Comparison of ENCODE assay signal across 12 cellular contexts in the genomic region with DNA sequence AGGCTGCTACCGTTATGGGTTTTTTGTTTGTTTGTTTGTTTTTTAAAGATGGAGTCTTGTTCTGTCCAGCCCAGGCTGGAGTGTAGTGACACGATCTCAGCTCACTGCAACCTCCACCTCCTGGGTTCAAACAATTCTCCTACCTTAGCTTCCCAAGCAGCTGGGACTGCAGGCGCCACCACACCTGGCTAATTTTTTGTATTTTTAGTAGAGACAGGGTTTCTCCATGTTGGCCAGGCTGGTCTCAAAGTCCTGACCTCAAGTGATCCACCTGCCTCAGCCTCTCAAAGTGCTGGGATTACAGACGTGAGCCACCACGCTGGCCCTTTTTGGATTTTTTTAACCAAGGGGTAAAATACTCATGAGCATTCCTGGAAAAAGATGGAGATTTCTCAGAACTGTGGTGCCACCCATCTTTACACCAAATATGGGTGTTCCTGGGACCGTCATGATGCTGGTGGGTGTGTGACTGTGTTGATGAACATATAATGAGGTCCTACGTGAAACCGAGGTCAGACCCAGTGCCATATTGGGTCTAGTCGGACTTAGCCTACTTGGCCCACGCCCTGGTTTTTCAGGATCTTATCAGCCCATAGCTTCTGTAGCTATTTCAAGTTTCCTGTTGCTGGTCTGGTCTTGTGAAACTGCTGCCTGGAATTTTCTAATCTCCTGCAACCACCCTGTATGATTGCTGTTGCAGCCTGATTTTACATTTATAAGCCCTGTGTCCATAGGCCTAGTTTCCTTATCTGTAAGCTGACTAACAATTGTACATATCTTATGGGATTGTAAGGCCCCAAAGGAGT. TPM values are rescaled to one million over a fixed set of nuclear protein-coding genes. Genes with fewer than 3 reads are reported as not detected.
DNase-seq lines count a peak whose midpoint lies in the region; ATAC-seq, FAIRE-seq and TF ChIP-seq lines count a peak whose summit lies in the region.
"Had no signal": no experiment of that assay in that cellular context is flagged by ENCODE, and none has a peak within 500 bp of the region (broad histone marks: within the 10 kb centered on the region; RNA-seq: fewer than 3 reads in every experiment).

No MANE protein-coding gene starts in this region.

- H3K27me3 ChIP-seq in astrocyte (ENCODE audit: insufficient read depth, low read length) (no peaks in the 10 kb centered on the region), right lobe of liver (no peaks in the 10 kb centered on the region), uterus (no peaks in the 10 kb centered on the region)

- no peak overlapping the region for H3K4me3 ChIP-seq in astrocyte (ENCODE audit: insufficient read depth, low read depth, low read length)
- H3K4me3 ChIP-seq in right lobe of liver, result no peak overlapping the region
- no peak overlapping the region for H3K4me3 ChIP-seq in uterus

- H3K9ac ChIP-seq in astrocyte (ENCODE audit: low read length), result no peak overlapping the region

- no peak overlapping the region for H3K4me3 Mint-ChIP-seq in activated naive CD8-positive, alpha-beta T cell treated with anti-CD3 and anti-CD28 coated beads, Interleukin-2, amount 10 ng/mL, durations not matched to agents 7 days and 5 days
- H3K4me3 Mint-ChIP-seq in activated naive CD8-positive, alpha-beta T cell treated with anti-CD3 and anti-CD28 coated beads for 36 hours, result no peak overlapping the region
- H3K4me3 Mint-ChIP-seq in astrocyte (ENCODE audit: unreplicated experiment), result no peak overlapping the region

- ATAC-seq in activated naive CD8-positive, alpha-beta T cell treated with anti-CD3 and anti-CD28 coated beads, Interleukin-2, amount 10 ng/mL, durations not matched to agents 7 days and 5 days (ENCODE audit: low read depth), result no peak
- peak; percentile 9 to 19 (median 12) for ATAC-seq in right lobe of liver

- H3K36me3 ChIP-seq in astrocyte (ENCODE audit: insufficient read depth, low read length) (peaks cover 32% of the 10 kb centered on the region), right lobe of liver (peaks cover 0 to 27% (median 6%) of the 10 kb centered on the region in 4 donors), uterus (no peaks in the 10 kb centered on the region)

- H3K79me2 ChIP-seq in astrocyte (ENCODE audit: insufficient read depth, low read length), result peaks cover 40% of the 10 kb centered on the region

- H3K9me3 ChIP-seq in astrocyte (ENCODE audit: insufficient read depth, low read depth, low read length) (no peaks in the 10 kb centered on the region), right lobe of liver (no peaks in the 10 kb centered on the region), uterus (no peaks in the 10 kb centered on the region)

- no peak overlapping the region for H3K4me2 ChIP-seq in astrocyte (ENCODE audit: low read length)

- TF ChIP-seq POLR2A in right lobe of liver (IDR thresholded peaks at IDR 0.05), result no peak
- TF ChIP-seq POLR2A in uterus (IDR thresholded peaks at IDR 0.05), result no peak

- no peak for DNase-seq in activated naive CD8-positive, alpha-beta T cell treated with anti-CD3 and anti-CD28 coated beads, Interleukin-2, amount 10 ng/mL, durations not matched to agents 7 days and 5 days
- no peak for DNase-seq in activated naive CD8-positive, alpha-beta T cell treated with anti-CD3 and anti-CD28 coated beads for 36 hours
- DNase-seq in astrocyte (ENCODE audit: low read depth), result peak; percentile 44
- no peak for DNase-seq in right lobe of liver
- no peak for DNase-seq in uterus
- no peak for DNase-seq in HK-2 (ENCODE audit: unreplicated experiment)
- no peak for DNase-seq in NOMO-1 treated with DMSO at 0.1 percent for 48 hours (lab: John Stamatoyannopoulos, UW; ENCODE audit: unreplicated experiment)
- DNase-seq in anterior cingulate cortex (lab: John Stamatoyannopoulos, UW), result no peak
- DNase-seq: nucleus accumbens, T1000 had no signal

- H3K27ac Mint-ChIP-seq in activated naive CD8-positive, alpha-beta T cell treated with anti-CD3 and anti-CD28 coated beads, Interleukin-2, amount 10 ng/mL, durations not matched to agents 7 days and 5 days, result peak overlapping the region; percentile 65
- H3K27ac Mint-ChIP-seq in activated naive CD8-positive, alpha-beta T cell treated with anti-CD3 and anti-CD28 coated beads for 36 hours, result no peak overlapping the region
- H3K27ac Mint-ChIP-seq in astrocyte (ENCODE audit: unreplicated experiment), result no peak overlapping the region

- H3K4me1 ChIP-seq in astrocyte (ENCODE audit: insufficient read depth, low read length) (peaks cover 21% of the 10 kb centered on the region), right lobe of liver (peaks cover 0 to 21% (median 6%) of the 10 kb centered on the region in 4 donors), uterus (peaks cover 6 to 8% of the 10 kb centered on the region in 2 donors)

- intact Hi-C loops in right lobe of liver (cut with DNase I), result no loop called here
- intact Hi-C loops in uterus (cut with DNase I; ENCODE audit: low total_unique reads), result no loop called here

- H3K9me3 Mint-ChIP-seq in activated naive CD8-positive, alpha-beta T cell treated with anti-CD3 and anti-CD28 coated beads, Interleukin-2, amount 10 ng/mL, durations not matched to agents 7 days and 5 days, result peaks cover 2% of the 10 kb centered on the region
- no peaks in the 10 kb centered on the region for H3K9me3 Mint-ChIP-seq in activated naive CD8-positive, alpha-beta T cell treated with anti-CD3 and anti-CD28 coated beads for 36 hours
- H3K9me3 Mint-ChIP-seq in astrocyte (ENCODE audit: unreplicated experiment), result peaks cover 8% of the 10 kb centered on the region

- FAIRE-seq in astrocyte (lab: Jason Lieb, UNC), result no peak

- no peak overlapping the region for H2AFZ ChIP-seq in astrocyte (ENCODE audit: low read depth, low read length)

- TF ChIP-seq CTCF in astrocyte (IDR thresholded peaks at IDR 0.05; ENCODE audit: insufficient read depth, low read depth, low read length) (no peak), right lobe of liver (IDR thresholded peaks at IDR 0.05) (no peak), uterus (IDR thresholded peaks at IDR 0.05) (no peak)

- H3K27ac ChIP-seq in astrocyte (ENCODE audit: low read depth, low read length) (no peak overlapping the region), right lobe of liver (peak overlapping the region in 2 of 3 donors; percentile 22 to 37), uterus (peak overlapping the region; percentile 16 to 44)

- H3K36me3 Mint-ChIP-seq in activated naive CD8-positive, alpha-beta T cell treated with anti-CD3 and anti-CD28 coated beads, Interleukin-2, amount 10 ng/mL, durations not matched to agents 7 days and 5 days, result peaks cover 37% of the 10 kb centered on the region
- H3K36me3 Mint-ChIP-seq in activated naive CD8-positive, alpha-beta T cell treated with anti-CD3 and anti-CD28 coated beads for 36 hours, result peaks cover 44% of the 10 kb centered on the region
- peaks cover 30% of the 10 kb centered on the region for H3K36me3 Mint-ChIP-seq in astrocyte (ENCODE audit: low read depth, unreplicated experiment)

- H3K4me1 Mint-ChIP-seq in activated naive CD8-positive, alpha-beta T cell treated with anti-CD3 and anti-CD28 coated beads, Interleukin-2, amount 10 ng/mL, durations not matched to agents 7 days and 5 days, result peaks cover 37% of the 10 kb centered on the region
- peaks cover 38% of the 10 kb centered on the region for H3K4me1 Mint-ChIP-seq in activated naive CD8-positive, alpha-beta T cell treated with anti-CD3 and anti-CD28 coated beads for 36 hours
- peaks cover 27% of the 10 kb centered on the region for H3K4me1 Mint-ChIP-seq in astrocyte (ENCODE audit: low read depth, unreplicated experiment)

- peaks cover 53% of the 10 kb centered on the region for H4K20me1 ChIP-seq in astrocyte (ENCODE audit: insufficient read depth, low read length)

- POLR2A ChIA-PET in activated naive CD8-positive, alpha-beta T cell treated with anti-CD3 and anti-CD28 coated beads, Interleukin-2, amount 10 ng/mL, durations not matched to agents 7 days and 5 days (lab: Charles Lee), result interaction anchor here (0.6 to 1.2 kb wide), 3 partner anchors 18 to 238 kb away, joined by 3 to 4 read pairs (median 4); no protein-coding TSS in a partner anchor

- H3K27me3 Mint-ChIP-seq in activated naive CD8-positive, alpha-beta T cell treated with anti-CD3 and anti-CD28 coated beads, Interleukin-2, amount 10 ng/mL, durations not matched to agents 7 days and 5 days, result no peaks in the 10 kb centered on the region
- H3K27me3 Mint-ChIP-seq in activated naive CD8-positive, alpha-beta T cell treated with anti-CD3 and anti-CD28 coated beads for 36 hours, result no peaks in the 10 kb centered on the region
- H3K27me3 Mint-ChIP-seq in astrocyte (ENCODE audit: low read depth, unreplicated experiment), result no peaks in the 10 kb centered on the region

- 71% methylated on average over 5 of the region's 10 CpGs for WGBS in right lobe of liver (ENCODE audit: insufficient coverage, low coverage, low lambda C conversion rate, missing lambda C conversion rate)

RNA-seq across cellular contexts. Expression of gene PPP1R15A, which starts 6.2 kb away (rescaled TPM):
- total RNA-seq in activated naive CD8-positive, alpha-beta T cell treated with anti-CD3 and anti-CD28 coated beads, Interleukin-2, amount 10 ng/mL, durations not matched to agents 7 days and 5 days, result 10 to 100 TPM; 82.8 to 83.9 TPM
- total RNA-seq in activated naive CD8-positive, alpha-beta T cell treated with anti-CD3 and anti-CD28 coated beads for 36 hours, result 10 to 100 TPM; 60.8 to 65.4 TPM
- total RNA-seq in astrocyte (39.5 and 53.2 TPM in 2 replicates), right lobe of liver (10 to 100 TPM in 4 of 6 experiments, 1 to 10 TPM in 2; 4.5 to 25.6 (median 12.2) TPM), uterus (10 to 100 TPM; 28.6 to 53.0 (median 30.9) TPM)

RNA-seq across cellular contexts. Expression of gene PLEKHA4, which starts 10.0 kb away (rescaled TPM):
- 1 to 10 TPM; 4.0 to 7.0 TPM for total RNA-seq in activated naive CD8-positive, alpha-beta T cell treated with anti-CD3 and anti-CD28 coated beads, Interleukin-2, amount 10 ng/mL, durations not matched to agents 7 days and 5 days
- 1 to 10 TPM; 5.8 to 7.6 TPM for total RNA-seq in activated naive CD8-positive, alpha-beta T cell treated with anti-CD3 and anti-CD28 coated beads for 36 hours
- total RNA-seq in astrocyte (27.5 and 32.8 TPM in 2 replicates), right lobe of liver (10 to 100 TPM in 4 of 6 experiments, 1 to 10 TPM in 2; 5.7 to 25.6 (median 12.0) TPM), uterus (10 to 100 TPM in 2 of 4 donors, 1 to 10 TPM in 2; 1.3 to 60.4 (median 10.4) TPM)

RNA-seq across cellular contexts. Expression of gene TULP2, which starts 20.1 kb away (rescaled TPM):
- total RNA-seq in activated naive CD8-positive, alpha-beta T cell treated with anti-CD3 and anti-CD28 coated beads, Interleukin-2, amount 10 ng/mL, durations not matched to agents 7 days and 5 days, result under 1 TPM in 1 of 2 experiments, not detected in 1; 0.17 TPM
- under 1 TPM; 0.12 to 0.16 TPM for total RNA-seq in activated naive CD8-positive, alpha-beta T cell treated with anti-CD3 and anti-CD28 coated beads for 36 hours
- total RNA-seq in astrocyte, result not detected in 2 replicates
- not detected for total RNA-seq in right lobe of liver
- under 1 TPM in 2 of 4 donors, not detected in 2; 0.14 to 0.70 TPM for total RNA-seq in uterus
- total RNA-seq: LHCN-M2, ureter had no signal

RNA-seq across cellular contexts. Expression of gene NUCB1, which starts 21.7 kb away (rescaled TPM):
- 100 to 1,000 TPM; 203 to 214 TPM for total RNA-seq in activated naive CD8-positive, alpha-beta T cell treated with anti-CD3 and anti-CD28 coated beads, Interleukin-2, amount 10 ng/mL, durations not matched to agents 7 days and 5 days
- total RNA-seq in activated naive CD8-positive, alpha-beta T cell treated with anti-CD3 and anti-CD28 coated beads for 36 hours, result 10 to 100 TPM; 90.6 to 91.7 TPM
- 164 and 189 TPM in 2 replicates for total RNA-seq in astrocyte
- 100 to 1,000 TPM; 306 to 376 (median 349) TPM for total RNA-seq in right lobe of liver
- 100 to 1,000 TPM in 3 of 4 donors, 10 to 100 TPM in 1; 98.5 to 211 (median 173) TPM for total RNA-seq in uterus

RNA-seq across cellular contexts. Expression of gene HSD17B14, which starts 42.1 kb away (rescaled TPM):
- total RNA-seq in activated naive CD8-positive, alpha-beta T cell treated with anti-CD3 and anti-CD28 coated beads, Interleukin-2, amount 10 ng/mL, durations not matched to agents 7 days and 5 days, result 1 to 10 TPM; 2.6 to 3.3 TPM
- under 1 TPM; 0.35 to 0.66 TPM for total RNA-seq in activated naive CD8-positive, alpha-beta T cell treated with anti-CD3 and anti-CD28 coated beads for 36 hours
- total RNA-seq in astrocyte (8.2 and 9.7 TPM in 2 replicates), right lobe of liver (10 to 100 TPM in 4 of 6 experiments, 1 to 10 TPM in 2; 3.5 to 78.0 (median 15.7) TPM), uterus (10 to 100 TPM in 1 of 4 donors, 1 to 10 TPM in 3; 5.6 to 31.9 (median 8.7) TPM)
- total RNA-seq: LHCN-M2 had no signal
